ENCODE assay signal across 21 cellular contexts in the genomic region with DNA sequence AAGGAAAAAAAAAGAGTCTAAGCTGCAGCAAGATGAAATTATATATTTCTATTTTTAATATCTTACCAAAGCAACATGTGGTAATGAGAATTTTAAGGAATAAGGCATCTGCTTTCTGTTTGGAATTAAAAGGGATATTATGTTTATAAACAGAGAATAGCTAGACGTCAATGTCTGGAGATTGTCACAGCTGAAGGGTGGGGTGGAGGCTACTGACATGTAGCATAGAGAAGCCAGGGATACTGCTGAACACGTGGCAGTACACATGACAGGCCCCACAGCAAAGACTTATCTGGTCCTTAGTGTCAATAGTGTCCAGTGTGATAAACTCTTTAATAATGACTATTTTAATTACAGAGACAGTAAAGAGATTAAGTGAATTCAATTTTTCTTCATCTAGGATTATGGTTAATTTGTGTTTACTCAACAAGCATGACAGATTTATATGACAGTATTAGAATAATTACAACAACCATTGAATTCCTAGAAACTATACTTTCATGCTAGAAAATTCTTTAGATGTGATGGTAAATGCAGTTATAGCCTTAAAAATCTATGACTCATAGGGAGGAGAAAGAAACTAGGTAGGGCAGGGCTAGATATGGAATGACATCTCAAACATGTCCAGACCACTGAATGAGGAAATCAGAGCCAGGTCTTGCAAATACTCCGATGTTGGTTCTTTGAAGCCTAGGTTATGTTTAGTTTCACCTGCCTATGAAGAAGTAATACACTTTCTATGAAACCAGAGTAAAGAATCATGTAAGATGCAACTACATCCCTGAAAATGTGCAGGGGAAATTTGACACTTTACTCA.
DNase-seq lines count a peak whose midpoint lies in the region; ATAC-seq and TF ChIP-seq lines count a peak whose summit lies in the region.
"Had no signal": no experiment of that assay in that cellular context is flagged by ENCODE, and none has a peak within 500 bp of the region (broad histone marks: within the 10 kb centered on the region; RNA-seq: fewer than 3 reads in every experiment).

No MANE protein-coding gene starts in this region.

- DNase-seq in AG08396 (ENCODE audit: low spot score) (peak; percentile 12), M059J (ENCODE audit: low read depth) (peak; percentile 35), choroid plexus epithelial cell (ENCODE audit: low read depth) (peak; percentile 47), kidney tubule cell (ENCODE audit: low spot score) (peak; percentile 31), GM13977 (ENCODE audit: low spot score) (no peak)
- no peak for DNase-seq in CD4-positive, alpha-beta memory T cell
- DNase-seq: activated CD4-positive, alpha-beta T cell treated with anti-CD3 and anti-CD28 coated beads for 4 hours; activated naive CD8-positive, alpha-beta T cell treated with anti-CD3 and anti-CD28 coated beads, Interleukin-2, amount 50 U/mL, for 24 hours; CD4-positive, CD25-positive, alpha-beta regulatory T cell; central memory CD4-positive, alpha-beta T cell; effector memory CD4-positive, alpha-beta T cell; KBM-7; left ventricle myocardium inferior; NCI-H1105; nucleus accumbens; right lobe of liver; stimulated activated naive CD4-positive, alpha-beta T cell treated with Interleukin-2 at 50 U/mL for 16 hours; SW 1271 had no signal

- POLR2A ChIA-PET in CD4-positive, alpha-beta memory T cell (lab: Charles Lee; ENCODE audit: partially characterized antibody), result no interaction called here

- no peaks in the 10 kb centered on the region for H3K27me3 Mint-ChIP-seq in CD4-positive, alpha-beta memory T cell
- H3K27me3 Mint-ChIP-seq: activated naive CD8-positive, alpha-beta T cell treated with anti-CD3 and anti-CD28 coated beads, Interleukin-2, amount 50 U/mL, for 24 hours; CD4-positive, CD25-positive, alpha-beta regulatory T cell had no signal

- CTCF ChIA-PET in CD4-positive, alpha-beta memory T cell (lab: Charles Lee; ENCODE audit: partially characterized antibody), result no interaction called here

- no peaks in the 10 kb centered on the region for H3K4me1 ChIP-seq in CD4-positive, alpha-beta memory T cell (ENCODE audit: insufficient read depth, low read length)
- H3K4me1 ChIP-seq: left ventricle myocardium inferior, right lobe of liver, tibial nerve had no signal

- H3K36me3 ChIP-seq in CD4-positive, alpha-beta memory T cell (ENCODE audit: insufficient read depth, low read length), result no peaks in the 10 kb centered on the region
- H3K36me3 ChIP-seq: left ventricle myocardium inferior, right lobe of liver, tibial nerve had no signal

- intact Hi-C loops in CD4-positive, alpha-beta memory T cell (cut with micrococcal nuclease), result no loop called here

- no peaks in the 10 kb centered on the region for H3K27me3 ChIP-seq in CD4-positive, alpha-beta memory T cell (ENCODE audit: insufficient read depth, low read length)
- H3K27me3 ChIP-seq: right lobe of liver, tibial nerve had no signal

- H3K4me3 Mint-ChIP-seq in CD4-positive, alpha-beta memory T cell, result no peak overlapping the region
- H3K4me3 Mint-ChIP-seq: activated naive CD8-positive, alpha-beta T cell treated with anti-CD3 and anti-CD28 coated beads, Interleukin-2, amount 50 U/mL, for 24 hours; CD4-positive, CD25-positive, alpha-beta regulatory T cell had no signal

- no peak overlapping the region for H3K4me3 ChIP-seq in choroid plexus epithelial cell (ENCODE audit: low read depth, low read length)
- no peak overlapping the region for H3K4me3 ChIP-seq in CD4-positive, alpha-beta memory T cell (ENCODE audit: low read length in 2 of 2)
- H3K4me3 ChIP-seq: left ventricle myocardium inferior, right lobe of liver, tibial nerve had no signal

- H3K4me1 Mint-ChIP-seq in CD4-positive, alpha-beta memory T cell, result no peaks in the 10 kb centered on the region
- H3K4me1 Mint-ChIP-seq: activated naive CD8-positive, alpha-beta T cell treated with anti-CD3 and anti-CD28 coated beads, Interleukin-2, amount 50 U/mL, for 24 hours; CD4-positive, CD25-positive, alpha-beta regulatory T cell had no signal

- no peak for TF ChIP-seq CTCF in choroid plexus epithelial cell (conservative IDR thresholded peaks at IDR 0.05; ENCODE audit: low read depth, low read length)
- no peak for TF ChIP-seq CTCF in GM13977 (IDR thresholded peaks at IDR 0.05; ENCODE audit: extremely low read depth, insufficient read depth, missing control alignments)

- no peaks in the 10 kb centered on the region for H3K36me3 Mint-ChIP-seq in CD4-positive, alpha-beta memory T cell
- H3K36me3 Mint-ChIP-seq: CD4-positive, CD25-positive, alpha-beta regulatory T cell had no signal

- no peak overlapping the region for H3K27ac ChIP-seq in CD4-positive, alpha-beta memory T cell (ENCODE audit: low read depth, low read length)
- H3K27ac ChIP-seq: left ventricle myocardium inferior, right lobe of liver, tibial nerve had no signal

- in situ Hi-C loops in GM13977 (cut with MboI; ENCODE audit: low pct_unique_long_range_greater_than_20kb, low sequenced_read_pairs, unreplicated experiment), result no loop called here

- no peak overlapping the region for H3K27ac Mint-ChIP-seq in CD4-positive, alpha-beta memory T cell
- H3K27ac Mint-ChIP-seq: activated naive CD8-positive, alpha-beta T cell treated with anti-CD3 and anti-CD28 coated beads, Interleukin-2, amount 50 U/mL, for 24 hours; CD4-positive, CD25-positive, alpha-beta regulatory T cell had no signal

- H3K9me3 Mint-ChIP-seq in CD4-positive, alpha-beta memory T cell, result peaks cover 0 to 9% (median 3%) of the 10 kb centered on the region in 8 donors
- H3K9me3 Mint-ChIP-seq: activated naive CD8-positive, alpha-beta T cell treated with anti-CD3 and anti-CD28 coated beads, Interleukin-2, amount 50 U/mL, for 24 hours had no signal

- no peak for ATAC-seq in GM19035 (IDR thresholded peaks at IDR 0.05; ENCODE audit: unreplicated experiment)
- no peak for ATAC-seq in GM18867 (IDR thresholded peaks at IDR 0.05; ENCODE audit: unreplicated experiment)
- ATAC-seq: activated naive CD8-positive, alpha-beta T cell treated with anti-CD3 and anti-CD28 coated beads, Interleukin-2, amount 50 U/mL, for 24 hours had no signal

- no peaks in the 10 kb centered on the region for H3K9me3 ChIP-seq in CD4-positive, alpha-beta memory T cell (ENCODE audit: control insufficient read depth in 1 of 2, low read length in 2 of 2)
- H3K9me3 ChIP-seq: right lobe of liver had no signal

Comparison
In these comparisons a context has a peak if more than half of its experiments do, and no peak if none do; other contexts are left out.
1. DNase-seq: peak in AG08396 (single experiment), M059J (single experiment), choroid plexus epithelial cell (single experiment) and kidney tubule cell (single experiment); none in GM13977 (single experiment) and CD4-positive, alpha-beta memory T cell (0 of 5).